ENCODE assay signal across 17 cellular contexts in the genomic region with DNA sequence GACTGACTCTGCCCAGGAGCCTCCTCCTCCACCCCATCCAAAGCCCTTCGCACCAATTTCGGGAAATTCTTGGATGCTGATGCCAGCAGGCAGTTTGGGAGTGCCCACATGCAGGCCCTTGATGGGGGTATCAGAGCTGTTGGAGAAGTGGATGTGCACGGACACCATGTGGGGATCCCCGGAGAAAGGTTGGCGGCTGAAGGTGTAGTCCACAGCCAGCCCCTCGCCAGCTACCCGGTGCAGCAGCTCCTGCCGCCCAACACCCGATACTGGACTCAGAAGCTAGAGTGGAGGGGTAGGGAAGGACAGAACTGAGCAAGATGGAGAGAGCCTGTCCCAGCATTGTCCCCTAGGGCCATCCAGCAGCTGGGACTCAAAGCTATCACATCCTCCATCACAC. TPM values are rescaled to one million over a fixed set of nuclear protein-coding genes. Genes with fewer than 3 reads are reported as not detected.
"Had no signal": no experiment of that assay in that cellular context is flagged by ENCODE, and none has a peak within 500 bp of the region (broad histone marks: within the 10 kb centered on the region; RNA-seq: fewer than 3 reads in every experiment).

No MANE protein-coding gene starts in this region.

- DNase-seq: left ventricle myocardium inferior; midbrain; stimulated activated naive B cell treated with anti-CD40 and anti-IgM and Interleukin-4, amounts not matched to agents 10 μg/mL and 1 μg/mL and 100 μg/mL, for 72 hours had no signal

- H3K27me3 ChIP-seq: testis, thyroid gland, transverse colon, upper lobe of left lung, vagina had no signal

- H3K4me3 ChIP-seq: left ventricle myocardium inferior, mucosa of descending colon, prostate gland, skin epidermis, stomach, testis, thyroid gland, transverse colon, upper lobe of left lung, vagina had no signal

- H3K4me1 ChIP-seq: left ventricle myocardium inferior, prostate gland, stomach, testis, thyroid gland, transverse colon, upper lobe of left lung, vagina had no signal

- H3K27ac ChIP-seq: left ventricle myocardium inferior, prostate gland, skin epidermis, stomach, testis, thyroid gland, transverse colon, upper lobe of left lung, vagina had no signal

- H3K9me3 ChIP-seq: left ventricle myocardium inferior, mucosa of descending colon, prostate gland, stomach, testis, thyroid gland, transverse colon, upper lobe of left lung, vagina had no signal

- ATAC-seq: natural killer cell treated with Interleukin-12 subunit alpha and Interleukin-12 subunit beta and Interleukin-15 and Interleukin-18, amount 100 ng/mL, for 72 hours; stimulated activated naive B cell treated with anti-CD40 and anti-IgM and Interleukin-4, amounts not matched to agents 10 μg/mL and 1 μg/mL and 100 μg/mL, for 72 hours; stimulated activated naive CD8-positive, alpha-beta T cell treated with anti-CD3 and anti-CD28 coated beads, Interleukin-15, Interleukin-2, amounts not matched to agents 100 U/mL and 50 U/mL, for 24 hours had no signal

- H3K36me3 ChIP-seq: left ventricle myocardium inferior, prostate gland, stomach, thyroid gland, transverse colon, upper lobe of left lung, vagina had no signal

RNA-seq across cellular contexts. Expression of a gene that starts 15.5 kb away (rescaled TPM):
- polyA plus RNA-seq: immature natural killer cell had no signal

RNA-seq across cellular contexts. Expression of a gene that starts 47.0 kb away (rescaled TPM):
- total RNA-seq: lung microvascular endothelial cell, myocyte had no signal
- polyA plus RNA-seq: immature natural killer cell had no signal
